Comparison of ENCODE assay signal across 8 cellular contexts in genomic region chr17:82506402-82506801, GRCh38. TPM values are rescaled to one million over a fixed set of nuclear protein-coding genes. Genes with fewer than 3 reads are reported as not detected.
A peak's percentile ranks its signal among the peaks of the same experiment; 100 is the strongest.
DNase-seq lines count a peak whose midpoint lies in the region; ATAC-seq and TF ChIP-seq lines count a peak whose summit lies in the region.
"Not testable (repeated sequence)": the region's sequence is repeated elsewhere in the genome, so short reads cannot be mapped to it uniquely, and the experiment has no call there.

No MANE protein-coding gene starts in this region.

- H3K36me3 Mint-ChIP-seq in activated CD4-positive, alpha-beta T cell treated with anti-CD3 and anti-CD28 coated beads, Interleukin-2, amount 10 ng/mL, durations not matched to agents 7 days and 5 days (ENCODE audit: low read depth) = not testable (repeated sequence)

- H3K27ac Mint-ChIP-seq in activated CD4-positive, alpha-beta T cell treated with anti-CD3 and anti-CD28 coated beads, Interleukin-2, amount 10 ng/mL, durations not matched to agents 7 days and 5 days = peak overlapping the region; percentile 19

- TF ChIP-seq POLR2A in transverse colon (IDR thresholded peaks at IDR 0.05) = not testable (repeated sequence)

- not testable (repeated sequence) for TF ChIP-seq EP300 in transverse colon (IDR thresholded peaks at IDR 0.05; ENCODE audit: low read depth)

- H3K27me3 ChIP-seq in transverse colon = not testable (repeated sequence)

- intact Hi-C loops in transverse colon (cut with DNase I; ENCODE audit: low total_unique reads) = not testable (repeated sequence)

- H3K4me3 ChIP-seq in transverse colon = not testable (repeated sequence)

- H3K9me3 Mint-ChIP-seq in activated CD4-positive, alpha-beta T cell treated with anti-CD3 and anti-CD28 coated beads, Interleukin-2, amount 10 ng/mL, durations not matched to agents 7 days and 5 days = not testable (repeated sequence)

- not testable (repeated sequence) for TF ChIP-seq CTCF in transverse colon (IDR thresholded peaks at IDR 0.05)

- not testable (repeated sequence) for H3K27me3 Mint-ChIP-seq in activated CD4-positive, alpha-beta T cell treated with anti-CD3 and anti-CD28 coated beads, Interleukin-2, amount 10 ng/mL, durations not matched to agents 7 days and 5 days

- H3K4me3 Mint-ChIP-seq in activated CD4-positive, alpha-beta T cell treated with anti-CD3 and anti-CD28 coated beads, Interleukin-2, amount 10 ng/mL, durations not matched to agents 7 days and 5 days = not testable (repeated sequence)

- H3K27ac ChIP-seq in transverse colon = peak overlapping the region in 1 of 4 donors; percentile 36

- WGBS in transverse colon (ENCODE audit: low coverage in 1 of 2), 2 donors = 34 to 55% methylated on average over 7 of the region's 7 CpGs

- ATAC-seq in GM18498 (IDR thresholded peaks at IDR 0.05; ENCODE audit: unreplicated experiment) (peak; percentile 94), GM19397 (IDR thresholded peaks at IDR 0.05; ENCODE audit: unreplicated experiment) (peak; percentile 93), HG02623 (IDR thresholded peaks at IDR 0.05; ENCODE audit: unreplicated experiment) (peak; percentile 72), HG03175 (IDR thresholded peaks at IDR 0.05; ENCODE audit: unreplicated experiment) (peak; percentile 93), esophagus mucosa (peak; percentile 65)

- in situ Hi-C loops in transverse colon (cut with MboI; ENCODE audit: low pct_ligation_motif_present in 1 of 4, low pct_unique_long_range_greater_than_20kb in 1 of 4, low sequenced_read_pairs in 3 of 4) = not testable (repeated sequence)

- DNase-seq in NCI-H146 treated with DMSO at 0.1 percent for 48 hours (lab: John Stamatoyannopoulos, UW; ENCODE audit: unreplicated experiment) (peak; percentile 10), transverse colon (peak; percentile 49)
- DNase-seq in activated CD4-positive, alpha-beta T cell treated with anti-CD3 and anti-CD28 coated beads, Interleukin-2, amount 10 ng/mL, durations not matched to agents 7 days and 5 days = not testable (repeated sequence)

- H3K36me3 ChIP-seq in transverse colon = not testable (repeated sequence)

- POLR2A ChIA-PET in activated CD4-positive, alpha-beta T cell treated with anti-CD3 and anti-CD28 coated beads, Interleukin-2, amount 10 ng/mL, durations not matched to agents 7 days and 5 days (lab: Charles Lee) = not testable (repeated sequence)

- not testable (repeated sequence) for H3K4me1 ChIP-seq in transverse colon

- CTCF ChIA-PET in activated CD4-positive, alpha-beta T cell treated with anti-CD3 and anti-CD28 coated beads, Interleukin-2, amount 10 ng/mL, durations not matched to agents 7 days and 5 days (lab: Charles Lee) = not testable (repeated sequence)

- not testable (repeated sequence) for H3K9me3 ChIP-seq in transverse colon

- not testable (repeated sequence) for H3K4me1 Mint-ChIP-seq in activated CD4-positive, alpha-beta T cell treated with anti-CD3 and anti-CD28 coated beads, Interleukin-2, amount 10 ng/mL, durations not matched to agents 7 days and 5 days

RNA-seq across cellular contexts. Expression of gene FOXK2, which starts 13.1 kb away (rescaled TPM):
- total RNA-seq in activated CD4-positive, alpha-beta T cell treated with anti-CD3 and anti-CD28 coated beads, Interleukin-2, amount 10 ng/mL, durations not matched to agents 7 days and 5 days = 10 to 100 TPM; 59.6 to 63.2 TPM
- total RNA-seq in esophagus mucosa (34.2 TPM), transverse colon (100 to 1,000 TPM in 2 of 4 donors, 10 to 100 TPM in 2; 41.2 to 216 (median 106) TPM)

RNA-seq across cellular contexts. Expression of gene NARF, which starts 47.9 kb away (rescaled TPM):
- total RNA-seq in activated CD4-positive, alpha-beta T cell treated with anti-CD3 and anti-CD28 coated beads, Interleukin-2, amount 10 ng/mL, durations not matched to agents 7 days and 5 days = 100 to 1,000 TPM; 105 to 117 TPM
- total RNA-seq in esophagus mucosa = 38.3 TPM
- 100 to 1,000 TPM in 1 of 4 donors, 10 to 100 TPM in 3; 44.1 to 133 (median 61.1) TPM for total RNA-seq in transverse colon

RNA-seq across cellular contexts. Expression of gene CYBC1, which starts 55.9 kb away (rescaled TPM):
- total RNA-seq in activated CD4-positive, alpha-beta T cell treated with anti-CD3 and anti-CD28 coated beads, Interleukin-2, amount 10 ng/mL, durations not matched to agents 7 days and 5 days = 100 to 1,000 TPM; 300 to 324 TPM
- total RNA-seq in esophagus mucosa (43.5 TPM), transverse colon (100 to 1,000 TPM in 2 of 4 donors, 10 to 100 TPM in 2; 46.2 to 212 (median 86.2) TPM)
